In the genomic region with DNA sequence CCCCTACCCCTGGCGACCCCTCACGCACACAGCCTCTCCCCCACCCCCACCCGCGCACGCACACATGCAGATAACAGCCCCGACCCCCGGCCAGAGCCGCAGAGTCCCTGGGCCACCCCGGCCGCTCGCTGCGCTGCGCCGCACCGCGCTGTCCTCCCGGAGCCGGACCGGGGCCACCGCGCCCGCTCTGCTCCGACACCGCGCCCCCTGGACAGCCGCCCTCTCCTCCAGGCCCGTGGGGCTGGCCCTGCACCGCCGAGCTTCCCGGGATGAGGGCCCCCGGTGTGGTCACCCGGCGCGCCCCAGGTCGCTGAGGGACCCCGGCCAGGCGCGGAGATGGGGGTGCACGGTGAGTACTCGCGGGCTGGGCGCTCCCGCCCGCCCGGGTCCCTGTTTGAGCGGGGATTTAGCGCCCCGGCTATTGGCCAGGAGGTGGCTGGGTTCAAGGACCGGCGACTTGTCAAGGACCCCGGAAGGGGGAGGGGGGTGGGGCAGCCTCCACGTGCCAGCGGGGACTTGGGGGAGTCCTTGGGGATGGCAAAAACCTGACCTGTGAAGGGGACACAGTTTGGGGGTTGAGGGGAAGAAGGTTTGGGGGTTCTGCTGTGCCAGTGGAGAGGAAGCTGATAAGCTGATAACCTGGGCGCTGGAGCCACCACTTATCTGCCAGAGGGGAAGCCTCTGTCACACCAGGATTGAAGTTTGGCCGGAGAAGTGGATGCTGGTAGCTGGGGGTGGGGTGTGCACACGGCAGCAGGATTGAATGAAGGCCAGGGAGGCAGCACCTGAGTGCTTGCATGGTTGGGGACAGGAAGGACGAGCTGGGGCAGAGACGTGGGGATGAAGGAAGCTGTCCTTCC, we compare ENCODE assay signal across 11 cellular contexts. TPM values are rescaled to one million over a fixed set of nuclear protein-coding genes. Genes with fewer than 3 reads are reported as not detected.
DNase-seq lines count a peak whose midpoint lies in the region; ATAC-seq, FAIRE-seq and TF ChIP-seq lines count a peak whose summit lies in the region.
"Had no signal": no experiment of that assay in that cellular context is flagged by ENCODE, and none has a peak within 500 bp of the region (broad histone marks: within the 10 kb centered on the region; RNA-seq: fewer than 3 reads in every experiment).

No MANE protein-coding gene starts in this region.

- ATAC-seq in A549 (peak; percentile 35 to 53; a peak in 3 of 6 replicates), SK-N-SH treated with all-trans-retinoic acid at 6 μM for 48 hours (peak; percentile 47), left lobe of liver (peak; percentile 65)

- peak overlapping the region in 1 of 2 experiments; percentile 70; a peak in 3 of 6 replicates for H3K27ac ChIP-seq in A549
- H3K27ac ChIP-seq: HL-60, VCaP had no signal

- H3K4me2 ChIP-seq in A549, result peak overlapping the region; percentile 87

- no peak for DNase-seq in A549 (ENCODE audit: low read depth in 1 of 2, low spot score in 1 of 2)
- peak; percentile 82 for DNase-seq in left lobe of liver (ENCODE audit: low spot score)
- DNase-seq in effector CD8-positive, alpha-beta T cell (lab: John Stamatoyannopoulos, UW), result no peak
- no peak for DNase-seq in HuH-7 (ENCODE audit: low spot score)
- DNase-seq in ureter (ENCODE audit: low spot score), result no peak
- DNase-seq: aorta, immature natural killer cell, Right ventricle myocardium superior had no signal

- TF ChIP-seq POLR2A in A549 (IDR thresholded peaks at IDR 0.05; ENCODE audit: low read length), result no peak

- no peak for TF ChIP-seq EP300 in A549 (IDR thresholded peaks at IDR 0.05)

- no peak for TF ChIP-seq CTCF in A549 (IDR thresholded peaks at IDR 0.05)

- peak overlapping the region; percentile 40 for H3K4me3 ChIP-seq in A549

- TF ChIP-seq RAD21 in A549 (conservative IDR thresholded peaks at IDR 0.05 in 1 of 2, IDR thresholded peaks at IDR 0.05 in 1 of 2), result no peak

- 57% methylated on average over 5 of the region's 58 CpGs for WGBS in A549 (ENCODE audit: missing lambda C conversion rate)

- no peak for FAIRE-seq in A549 (lab: Jason Lieb, UNC)

- no peaks in the 10 kb centered on the region for H3K9me3 ChIP-seq in A549

- POLR2A ChIA-PET in A549 (lab: Yijun Ruan, JAX), result interaction anchor here (0.5 to 0.9 kb wide), 3 partner anchors 15 to 292 kb away, joined by 3 to 6 read pairs (median 4); a partner anchor contains a TSS

- H3K4me1 ChIP-seq in A549, result peaks cover 16% of the 10 kb centered on the region

- CTCF ChIA-PET in A549 (lab: Yijun Ruan, JAX), result interaction anchor here (0.5 to 19.8 kb wide), 36 partner anchors 10 to 338 kb away, joined by 3 to 280 read pairs (median 4); a partner anchor contains a TSS

TF ChIP-seq in A549, 52 proteins besides CTCF, POLR2A, EP300 and RAD21 (continues in another document):
- TF ChIP-seq HOXB13 (CRISPR knock-in tag; IDR thresholded peaks at IDR 0.05; ENCODE audit: low read depth), result no peak
- TF ChIP-seq FOSB (CRISPR knock-in tag; IDR thresholded peaks at IDR 0.05), result no peak
- TF ChIP-seq HEYL (CRISPR knock-in tag; IDR thresholded peaks at IDR 0.05), result no peak
- no peak for TF ChIP-seq ZFP36 (IDR thresholded peaks at IDR 0.05; ENCODE audit: borderline replicate concordance, partially characterized antibody)
- TF ChIP-seq, protein P1, sequence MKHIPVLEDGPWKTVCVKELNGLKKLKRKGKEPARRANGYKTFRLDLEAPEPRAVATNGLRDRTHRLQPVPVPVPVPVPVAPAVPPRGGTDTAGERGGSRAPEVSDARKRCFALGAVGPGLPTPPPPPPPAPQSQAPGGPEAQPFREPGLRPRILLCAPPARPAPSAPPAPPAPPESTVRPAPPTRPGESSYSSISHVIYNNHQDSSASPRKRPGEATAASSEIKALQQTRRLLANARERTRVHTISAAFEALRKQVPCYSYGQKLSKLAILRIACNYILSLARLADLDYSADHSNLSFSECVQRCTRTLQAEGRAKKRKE (CRISPR knock-in tag; IDR thresholded peaks at IDR 0.05; ENCODE audit: low read depth), result no peak
- TF ChIP-seq MAZ (IDR thresholded peaks at IDR 0.05; ENCODE audit: borderline replicate concordance, low read depth, low read length), result no peak
- TF ChIP-seq, protein P2, sequence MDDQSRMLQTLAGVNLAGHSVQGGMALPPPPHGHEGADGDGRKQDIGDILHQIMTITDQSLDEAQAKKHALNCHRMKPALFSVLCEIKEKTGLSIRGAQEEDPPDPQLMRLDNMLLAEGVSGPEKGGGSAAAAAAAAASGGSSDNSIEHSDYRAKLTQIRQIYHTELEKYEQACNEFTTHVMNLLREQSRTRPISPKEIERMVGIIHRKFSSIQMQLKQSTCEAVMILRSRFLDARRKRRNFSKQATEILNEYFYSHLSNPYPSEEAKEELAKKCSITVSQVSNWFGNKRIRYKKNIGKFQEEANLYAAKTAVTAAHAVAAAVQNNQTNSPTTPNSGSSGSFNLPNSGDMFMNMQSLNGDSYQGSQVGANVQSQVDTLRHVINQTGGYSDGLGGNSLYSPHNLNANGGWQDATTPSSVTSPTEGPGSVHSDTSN (IDR thresholded peaks at IDR 0.05), result no peak
- no peak for TF ChIP-seq RCOR1 (IDR thresholded peaks at IDR 0.05; ENCODE audit: low read depth, low read length)
- TF ChIP-seq CBX8 (IDR thresholded peaks at IDR 0.05), result no peak

TF ChIP-seq in SK-N-SH treated with all-trans-retinoic acid at 6 μM for 48 hours, 23 proteins besides CTCF, POLR2A, EP300 and RAD21 (continues in another document):
- TF ChIP-seq ARNTL (CRISPR knock-in tag; IDR thresholded peaks at IDR 0.05; ENCODE audit: borderline replicate concordance, low read depth) (no peak), PPARA (CRISPR knock-in tag; IDR thresholded peaks at IDR 0.05; ENCODE audit: borderline replicate concordance) (no peak), TCF4 (CRISPR knock-in tag; IDR thresholded peaks at IDR 0.05; ENCODE audit: borderline replicate concordance) (no peak), CSDC2 (CRISPR knock-in tag; IDR thresholded peaks at IDR 0.05) (no peak), ZFP3 (CRISPR knock-in tag; IDR thresholded peaks at IDR 0.05) (no peak), ISL1 (CRISPR knock-in tag; IDR thresholded peaks at IDR 0.05) (no peak)
- TF ChIP-seq, protein P3, sequence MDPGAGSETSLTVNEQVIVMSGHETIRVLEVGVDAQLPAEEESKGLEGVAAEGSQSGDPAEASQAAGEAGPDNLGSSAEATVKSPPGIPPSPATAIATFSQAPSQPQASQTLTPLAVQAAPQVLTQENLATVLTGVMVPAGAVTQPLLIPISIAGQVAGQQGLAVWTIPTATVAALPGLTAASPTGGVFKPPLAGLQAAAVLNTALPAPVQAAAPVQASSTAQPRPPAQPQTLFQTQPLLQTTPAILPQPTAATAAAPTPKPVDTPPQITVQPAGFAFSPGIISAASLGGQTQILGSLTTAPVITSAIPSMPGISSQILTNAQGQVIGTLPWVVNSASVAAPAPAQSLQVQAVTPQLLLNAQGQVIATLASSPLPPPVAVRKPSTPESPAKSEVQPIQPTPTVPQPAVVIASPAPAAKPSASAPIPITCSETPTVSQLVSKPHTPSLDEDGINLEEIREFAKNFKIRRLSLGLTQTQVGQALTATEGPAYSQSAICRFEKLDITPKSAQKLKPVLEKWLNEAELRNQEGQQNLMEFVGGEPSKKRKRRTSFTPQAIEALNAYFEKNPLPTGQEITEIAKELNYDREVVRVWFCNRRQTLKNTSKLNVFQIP (CRISPR knock-in tag; IDR thresholded peaks at IDR 0.05; ENCODE audit: borderline replicate concordance, low read depth), result no peak

RNA-seq across cellular contexts. Expression of a gene that starts 0.6 kb away (rescaled TPM):
- polyA plus RNA-seq in A549 (2011; rRNA removed) (not detected in 2 replicates), A549 (2017; fragmentation: RNase III; extraction: RNeasy Plus Mini Kit Qiagen cat#74134 plus additional on column Dnase treatment) (not detected in 3 replicates)
- not detected in 2 replicates for polyA plus RNA-seq in A549 (2012; cell fraction: cytosol; rRNA removed)
- polyA plus RNA-seq in A549 (2012; cell fraction: nucleus; rRNA removed), result 0.14 and 0.16 TPM in 2 replicates
- polyA minus RNA-seq in A549 (2011; rRNA and poly(A)+ RNA removed), result not detected in 2 replicates
- total RNA-seq in left lobe of liver (6.4 TPM), ureter (0.68 TPM)
- total RNA-seq: aorta, Right ventricle myocardium superior had no signal
- polyA plus RNA-seq: immature natural killer cell had no signal

RNA-seq across cellular contexts. Expression of a gene that starts 12.5 kb away (rescaled TPM):
- polyA plus RNA-seq in A549 (2011; rRNA removed) (not detected in 2 replicates), A549 (2017; fragmentation: RNase III; extraction: RNeasy Plus Mini Kit Qiagen cat#74134 plus additional on column Dnase treatment) (not detected in 3 replicates)
- not detected in 2 replicates for polyA plus RNA-seq in A549 (2012; cell fraction: cytosol; rRNA removed)
- not detected in 2 replicates for polyA plus RNA-seq in A549 (2012; cell fraction: nucleus; rRNA removed)
- polyA minus RNA-seq in A549 (2011; rRNA and poly(A)+ RNA removed), result not detected in 2 replicates
- total RNA-seq in left lobe of liver (0.03 TPM), ureter (not detected)
- total RNA-seq: aorta, Right ventricle myocardium superior had no signal
- polyA plus RNA-seq: aorta, immature natural killer cell had no signal

RNA-seq across cellular contexts. Expression of a gene that starts 15.0 kb away (rescaled TPM):
- polyA plus RNA-seq in A549 (2011; rRNA removed), result 29.5 and 37.3 TPM in 2 replicates
- polyA plus RNA-seq in A549 (2012; cell fraction: cytosol; rRNA removed), result 144 and 155 TPM in 2 replicates
- polyA plus RNA-seq in A549 (2012; cell fraction: nucleus; rRNA removed), result 83.7 and 98.8 TPM in 2 replicates
- 72.3 to 77.4 TPM (median 74.8 TPM) in 3 replicates for polyA plus RNA-seq in A549 (2017; fragmentation: RNase III; extraction: RNeasy Plus Mini Kit Qiagen cat#74134 plus additional on column Dnase treatment)
- polyA minus RNA-seq in A549 (2011; rRNA and poly(A)+ RNA removed), result 14.5 and 18.9 TPM in 2 replicates
- total RNA-seq in left lobe of liver, result 28.5 TPM
- total RNA-seq in ureter, result 28.0 TPM

RNA-seq across cellular contexts. Expression of a gene that starts 26.8 kb away (rescaled TPM):
- polyA plus RNA-seq in A549 (2011; rRNA removed) (5.1 and 5.8 TPM in 2 replicates), A549 (2017; fragmentation: RNase III; extraction: RNeasy Plus Mini Kit Qiagen cat#74134 plus additional on column Dnase treatment) (15.0 to 20.5 TPM (median 18.9 TPM) in 3 replicates)
- 7.2 and 9.9 TPM in 2 replicates for polyA plus RNA-seq in A549 (2012; cell fraction: cytosol; rRNA removed)
- 64.9 and 66.5 TPM in 2 replicates for polyA plus RNA-seq in A549 (2012; cell fraction: nucleus; rRNA removed)
- 4.2 and 5.5 TPM in 2 replicates for polyA minus RNA-seq in A549 (2011; rRNA and poly(A)+ RNA removed)
- total RNA-seq in left lobe of liver (21.6 TPM), ureter (44.9 TPM)

RNA-seq across cellular contexts. Expression of a gene that starts 47.3 kb away (rescaled TPM):
- 50.8 and 67.2 TPM in 2 replicates for polyA plus RNA-seq in A549 (2011; rRNA removed)
- polyA plus RNA-seq in A549 (2012; cell fraction: cytosol; rRNA removed), result 209 and 297 TPM in 2 replicates
- 258 and 281 TPM in 2 replicates for polyA plus RNA-seq in A549 (2012; cell fraction: nucleus; rRNA removed)
- polyA plus RNA-seq in A549 (2017; fragmentation: RNase III; extraction: RNeasy Plus Mini Kit Qiagen cat#74134 plus additional on column Dnase treatment), result 156 to 169 TPM (median 163 TPM) in 3 replicates
- polyA minus RNA-seq in A549 (2011; rRNA and poly(A)+ RNA removed), result 66.3 and 103 TPM in 2 replicates
- total RNA-seq in left lobe of liver, result 80.9 TPM
- 225 TPM for total RNA-seq in ureter
